Comparison of ENCODE assay signal across 29 cellular contexts in the genomic region with DNA sequence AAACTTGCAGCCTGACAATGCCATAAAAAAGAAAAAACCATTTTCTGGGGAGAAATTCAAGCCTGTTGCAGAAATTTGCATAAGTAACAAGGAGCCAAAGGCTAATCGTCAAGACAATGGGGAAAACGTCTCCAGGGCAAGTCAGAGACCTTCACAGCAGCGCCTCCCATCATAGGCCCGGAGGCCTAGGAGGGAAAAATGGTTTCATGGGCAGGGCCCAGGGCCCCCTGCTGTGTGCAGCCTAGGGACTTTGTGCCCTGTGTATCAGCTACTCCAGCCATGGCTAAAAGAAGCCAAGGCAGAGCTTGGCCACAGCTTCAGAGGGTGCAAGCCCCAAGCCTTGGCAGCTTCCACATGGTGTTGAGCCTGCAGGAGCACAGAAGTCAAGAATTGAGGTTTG.
"Had no signal": no experiment of that assay in that cellular context is flagged by ENCODE, and none has a peak within 500 bp of the region (broad histone marks: within the 10 kb centered on the region; RNA-seq: fewer than 3 reads in every experiment).

No MANE protein-coding gene starts in this region.

- H3K4me3 ChIP-seq: adrenal gland, ascending aorta, body of pancreas, breast epithelium, cardiac muscle cell had no signal

- H3K9me3 ChIP-seq: adrenal gland, ascending aorta, body of pancreas had no signal

- DNase-seq: activated effector memory CD4-positive, alpha-beta T cell treated with anti-CD3 and anti-CD28 coated beads, Interleukin-2, amount 50 U/mL, for 16 hours; activated effector memory CD4-positive, alpha-beta T cell treated with Interleukin-2 at 50 U/mL for 16 hours; activated gamma-delta T cell; activated gamma-delta T cell treated with Interleukin-2 at 50 U/mL for 16 hours; activated naive CD4-positive, alpha-beta T cell; activated naive CD4-positive, alpha-beta T cell treated with anti-CD3 and anti-CD28 coated beads for 36 hours; activated naive CD4-positive, alpha-beta T cell treated with anti-CD3 and anti-CD28 coated beads, Interleukin-2, amount 10 ng/mL, durations not matched to agents 7 days and 5 days; activated naive CD4-positive, alpha-beta T cell treated with anti-CD3 and anti-CD28 coated beads, Interleukin-2, amount 50 U/mL, for 16 hours; activated naive CD4-positive, alpha-beta T cell treated with Interleukin-2 at 50 U/mL for 16 hours; activated naive CD8-positive, alpha-beta T cell treated with anti-CD3 and anti-CD28 coated beads for 36 hours; activated naive CD8-positive, alpha-beta T cell treated with anti-CD3 and anti-CD28 coated beads, Interleukin-2, amount 10 ng/mL, durations not matched to agents 7 days and 5 days; activated naive CD8-positive, alpha-beta T cell treated with anti-CD3 and anti-CD28 coated beads, Interleukin-2, amount 50 U/mL, for 24 hours; activated T-cell treated with anti-CD3 and anti-CD28 coated beads, Interleukin-2, amount 50 U/mL, for 24 hours; activated T-cell treated with anti-CD3 and anti-CD28 coated beads, Interleukin-2, amount 50 U/mL, for 4 hours; activated T-cell treated with anti-CD3 and anti-CD28 coated beads, Interleukin-2, amount 50 U/mL, for 48 hours; activated T-cell treated with anti-CD3 and anti-CD28 coated beads, Interleukin-2, amount 50 U/mL, for 72 hours; adrenal gland; amniotic stem cell; amygdala; anterior cingulate cortex; aorta; body of pancreas; brain microvascular endothelial cell; caudate nucleus; central memory CD4-positive, alpha-beta T cell; cerebellar nuclear complex had no signal

- H3K4me1 ChIP-seq: adrenal gland, ascending aorta, body of pancreas, breast epithelium had no signal

- H3K27ac ChIP-seq: adrenal gland, ascending aorta, body of pancreas, brain microvascular endothelial cell, breast epithelium, cardiac muscle cell had no signal

- H3K36me3 ChIP-seq: adrenal gland, ascending aorta, brain microvascular endothelial cell, breast epithelium, cardiac muscle cell had no signal

- H3K27me3 ChIP-seq: adrenal gland, ascending aorta, body of pancreas, brain microvascular endothelial cell, breast epithelium, cardiac muscle cell had no signal
